ENCODE assay signal across 1 cellular context in genomic region chr5:154840435-154841272, GRCh38.
A peak's percentile ranks its signal among the peaks of the same experiment; 100 is the strongest.
TF ChIP-seq lines count a peak whose summit lies in the region.

No MANE protein-coding gene starts in this region.

TF ChIP-seq in K562, 482 proteins besides CTCF, POLR2A, EP300 and RAD21 (continued from another document and continues in another):
- no peak for TF ChIP-seq TSHZ1 (CRISPR knock-in tag; IDR thresholded peaks at IDR 0.05)
- peak; percentile 85 for TF ChIP-seq SOX6 (IDR thresholded peaks at IDR 0.05)
- TF ChIP-seq HEY1 (CRISPR knock-in tag; IDR thresholded peaks at IDR 0.05; ENCODE audit: borderline replicate concordance), result 0 out of 2 replicates have a peak, but pooled peaks have one; percentile 26
- peak; percentile 86 for TF ChIP-seq MTA2 (IDR thresholded peaks at IDR 0.05; ENCODE audit: low read depth)
- TF ChIP-seq ZBTB9 (CRISPR knock-in tag; IDR thresholded peaks at IDR 0.05), result 0 out of 2 replicates have a peak, but pooled peaks have one; percentile 43
- TF ChIP-seq ZEB2 (IDR thresholded peaks at IDR 0.05), result peak; percentile 62; the same call in 1 of the 2 replicates
- peak; percentile 91 for TF ChIP-seq GATA2 (CRISPR knock-in tag; IDR thresholded peaks at IDR 0.05)
- TF ChIP-seq KHSRP (IDR thresholded peaks at IDR 0.05), result no peak
- TF ChIP-seq, protein P1, sequence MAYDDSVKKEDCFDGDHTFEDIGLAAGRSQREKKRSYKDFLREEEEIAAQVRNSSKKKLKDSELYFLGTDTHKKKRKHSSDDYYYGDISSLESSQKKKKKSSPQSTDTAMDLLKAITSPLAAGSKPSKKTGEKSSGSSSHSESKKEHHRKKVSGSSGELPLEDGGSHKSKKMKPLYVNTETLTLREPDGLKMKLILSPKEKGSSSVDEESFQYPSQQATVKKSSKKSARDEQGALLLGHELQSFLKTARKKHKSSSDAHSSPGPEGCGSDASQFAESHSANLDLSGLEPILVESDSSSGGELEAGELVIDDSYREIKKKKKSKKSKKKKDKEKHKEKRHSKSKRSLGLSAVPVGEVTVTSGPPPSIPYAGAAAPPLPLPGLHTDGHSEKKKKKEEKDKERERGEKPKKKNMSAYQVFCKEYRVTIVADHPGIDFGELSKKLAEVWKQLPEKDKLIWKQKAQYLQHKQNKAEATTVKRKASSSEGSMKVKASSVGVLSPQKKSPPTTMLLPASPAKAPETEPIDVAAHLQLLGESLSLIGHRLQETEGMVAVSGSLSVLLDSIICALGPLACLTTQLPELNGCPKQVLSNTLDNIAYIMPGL (CRISPR knock-in tag; IDR thresholded peaks at IDR 0.05), result no peak
- 0 out of 2 replicates have a peak, but pooled peaks have one; percentile 11 for TF ChIP-seq SPI1 (IDR thresholded peaks at IDR 0.05; ENCODE audit: borderline replicate concordance, low read depth, low read length)
- TF ChIP-seq MAZ (CRISPR knock-in tag; conservative IDR thresholded peaks at IDR 0.05 in 1 of 2, IDR thresholded peaks at IDR 0.05 in 1 of 2), result peak; percentile 50 to 62; a peak in 2 of 4 replicates
- TF ChIP-seq NCOA1 (IDR thresholded peaks at IDR 0.05; ENCODE audit: low read depth), result peak; percentile 66; the same call in 1 of the 2 replicates
- TF ChIP-seq SIX5 (IDR thresholded peaks at IDR 0.05; ENCODE audit: borderline replicate concordance in 1 of 2, insufficient read depth in 1 of 2, low read depth in 1 of 2, low read length in 2 of 2), result no peak
- no peak for TF ChIP-seq NR3C1 (CRISPR knock-in tag; IDR thresholded peaks at IDR 0.05)
- TF ChIP-seq NR2C2 (CRISPR knock-in tag; IDR thresholded peaks at IDR 0.05), result no peak
- TF ChIP-seq NR2C2 (tag; IDR thresholded peaks at IDR 0.05), result 0 out of 2 replicates have a peak, but pooled peaks have one; percentile 30
- no peak for TF ChIP-seq ZNF445 (CRISPR knock-in tag; IDR thresholded peaks at IDR 0.05; ENCODE audit: low read depth)
- peak; percentile 55 for TF ChIP-seq MTA3 (IDR thresholded peaks at IDR 0.05; ENCODE audit: borderline replicate concordance)
- TF ChIP-seq ETV1 (tag; conservative IDR thresholded peaks at IDR 0.05; ENCODE audit: low read depth), result 0 out of 2 replicates have a peak, but pooled peaks have one; percentile 31
- no peak for TF ChIP-seq SRSF1 (IDR thresholded peaks at IDR 0.05; ENCODE audit: low read depth, low read length)
- TF ChIP-seq ELF1 (tag; IDR thresholded peaks at IDR 0.05), result 0 out of 2 replicates have a peak, but pooled peaks have one; percentile 24
- TF ChIP-seq MEIS2 (IDR thresholded peaks at IDR 0.05; ENCODE audit: partially characterized antibody), result peak; percentile 47
- peak; percentile 89 for TF ChIP-seq GATAD2A (IDR thresholded peaks at IDR 0.05)
- TF ChIP-seq ZNF175 (CRISPR knock-in tag; IDR thresholded peaks at IDR 0.05; ENCODE audit: low read depth), result 0 out of 2 replicates have a peak, but pooled peaks have one; percentile 41
- TF ChIP-seq RBM25 (IDR thresholded peaks at IDR 0.05; ENCODE audit: low read depth, low read length, severe bottlenecking), result peak; percentile 47
- TF ChIP-seq DNMT1 (IDR thresholded peaks at IDR 0.05), result no peak
- TF ChIP-seq KDM5B (IDR thresholded peaks at IDR 0.05; ENCODE audit: insufficient replicate concordance, low read depth, low read length), result no peak
- TF ChIP-seq FOXK2 (conservative IDR thresholded peaks at IDR 0.05 in 1 of 2, IDR thresholded peaks at IDR 0.05 in 1 of 2; ENCODE audit: low read depth in 2 of 2), result 0 out of 4 replicates have a peak, but pooled peaks of 1 of the 2 experiments have one; percentile 15
- peak; percentile 91 for TF ChIP-seq PKNOX1 (IDR thresholded peaks at IDR 0.05)
- TF ChIP-seq ZNF589 (CRISPR knock-in tag; IDR thresholded peaks at IDR 0.05; ENCODE audit: low read depth), result peak; percentile 76
- TF ChIP-seq ZNF449 (CRISPR knock-in tag; IDR thresholded peaks at IDR 0.05), result no peak
- TF ChIP-seq, protein P2, sequence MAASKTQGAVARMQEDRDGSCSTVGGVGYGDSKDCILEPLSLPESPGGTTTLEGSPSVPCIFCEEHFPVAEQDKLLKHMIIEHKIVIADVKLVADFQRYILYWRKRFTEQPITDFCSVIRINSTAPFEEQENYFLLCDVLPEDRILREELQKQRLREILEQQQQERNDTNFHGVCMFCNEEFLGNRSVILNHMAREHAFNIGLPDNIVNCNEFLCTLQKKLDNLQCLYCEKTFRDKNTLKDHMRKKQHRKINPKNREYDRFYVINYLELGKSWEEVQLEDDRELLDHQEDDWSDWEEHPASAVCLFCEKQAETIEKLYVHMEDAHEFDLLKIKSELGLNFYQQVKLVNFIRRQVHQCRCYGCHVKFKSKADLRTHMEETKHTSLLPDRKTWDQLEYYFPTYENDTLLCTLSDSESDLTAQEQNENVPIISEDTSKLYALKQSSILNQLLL (CRISPR knock-in tag; IDR thresholded peaks at IDR 0.05; ENCODE audit: borderline replicate concordance), result no peak
- no peak for TF ChIP-seq SIN3A (IDR thresholded peaks at IDR 0.05; ENCODE audit: borderline replicate concordance in 2 of 2, control insufficient read depth in 1 of 2, low read depth in 2 of 2, low read length in 2 of 2)
- TF ChIP-seq JUN (IDR thresholded peaks at IDR 0.05; ENCODE audit: borderline replicate concordance, low read depth, low read length), result no peak
- no peak for TF ChIP-seq JUN (CRISPR knock-in tag; IDR thresholded peaks at IDR 0.05; ENCODE audit: borderline replicate concordance)
- peak; percentile 85 for TF ChIP-seq STAT5A (IDR thresholded peaks at IDR 0.05; ENCODE audit: borderline replicate concordance, low read length)
- TF ChIP-seq, protein P3, sequence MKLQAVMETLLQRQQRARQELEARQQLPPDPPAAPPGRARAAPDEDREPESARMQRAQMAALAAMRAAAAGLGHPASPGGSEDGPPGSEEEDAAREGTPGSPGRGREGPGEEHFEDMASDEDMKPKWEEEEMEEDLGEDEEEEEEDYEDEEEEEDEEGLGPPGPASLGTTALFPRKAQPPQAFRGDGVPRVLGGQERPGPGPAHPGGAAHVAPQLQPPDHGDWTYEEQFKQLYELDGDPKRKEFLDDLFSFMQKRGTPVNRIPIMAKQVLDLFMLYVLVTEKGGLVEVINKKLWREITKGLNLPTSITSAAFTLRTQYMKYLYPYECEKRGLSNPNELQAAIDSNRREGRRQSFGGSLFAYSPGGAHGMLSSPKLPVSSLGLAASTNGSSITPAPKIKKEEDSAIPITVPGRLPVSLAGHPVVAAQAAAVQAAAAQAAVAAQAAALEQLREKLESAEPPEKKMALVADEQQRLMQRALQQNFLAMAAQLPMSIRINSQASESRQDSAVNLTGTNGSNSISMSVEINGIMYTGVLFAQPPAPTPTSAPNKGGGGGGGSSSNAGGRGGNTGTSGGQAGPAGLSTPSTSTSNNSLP (IDR thresholded peaks at IDR 0.05; ENCODE audit: borderline replicate concordance, low read depth, low read length), result peak; percentile 94; the same call in 1 of the 2 replicates
- TF ChIP-seq TRIM24 (IDR thresholded peaks at IDR 0.05), result peak; percentile 74 to 76; a peak in 3 of 4 replicates
- TF ChIP-seq PYGO2 (tag; IDR thresholded peaks at IDR 0.05), result 0 out of 2 replicates have a peak, but pooled peaks have one; percentile 39
- no peak for TF ChIP-seq ZNF740 (CRISPR knock-in tag; IDR thresholded peaks at IDR 0.05)
- TF ChIP-seq ZNF740 (tag; IDR thresholded peaks at IDR 0.05), result no peak
- no peak for TF ChIP-seq ZNF224 (CRISPR knock-in tag; IDR thresholded peaks at IDR 0.05)
- no peak for TF ChIP-seq NCOA4 (IDR thresholded peaks at IDR 0.05; ENCODE audit: partially characterized antibody)
- no peak for TF ChIP-seq SRSF7 (optimal IDR thresholded peaks at IDR 0.05; ENCODE audit: low read depth, low read length)
- TF ChIP-seq ERF (CRISPR knock-in tag; IDR thresholded peaks at IDR 0.05), result peak; percentile 65; the same call in 1 of the 2 replicates
- TF ChIP-seq MEF2A (IDR thresholded peaks at IDR 0.05; ENCODE audit: control insufficient read depth, low read depth, low read length), result 0 out of 2 replicates have a peak, but pooled peaks have one; percentile 5
- peak; percentile 35; the same call in 1 of the 2 replicates for TF ChIP-seq ADNP (tag; IDR thresholded peaks at IDR 0.05)
- TF ChIP-seq CC2D1A (IDR thresholded peaks at IDR 0.05), result peak; percentile 67; the same call in 1 of the 2 replicates
- 0 out of 2 replicates have a peak, but pooled peaks have one; percentile 33 for TF ChIP-seq ZNF197 (CRISPR knock-in tag; IDR thresholded peaks at IDR 0.05; ENCODE audit: low read depth)
- no peak for TF ChIP-seq RBM34 (IDR thresholded peaks at IDR 0.05; ENCODE audit: borderline replicate concordance, insufficient read depth, low read length)
- TF ChIP-seq BRCA1 (IDR thresholded peaks at IDR 0.05), result no peak
- no peak for TF ChIP-seq BRCA1 (CRISPR knock-in tag; IDR thresholded peaks at IDR 0.05)
- TF ChIP-seq GABPB1 (CRISPR knock-in tag; IDR thresholded peaks at IDR 0.05), result 0 out of 2 replicates have a peak, but pooled peaks have one; percentile 23
- 0 out of 2 replicates have a peak, but pooled peaks have one; percentile 20 for TF ChIP-seq THRB (CRISPR knock-in tag; conservative IDR thresholded peaks at IDR 0.05)
- no peak for TF ChIP-seq NFATC3 (IDR thresholded peaks at IDR 0.05)
- TF ChIP-seq MTA1 (IDR thresholded peaks at IDR 0.05; ENCODE audit: borderline replicate concordance), result peak; percentile 64; the same call in 1 of the 2 replicates
- peak; percentile 39; the same call in 1 of the 2 replicates for TF ChIP-seq ZBTB17 (CRISPR knock-in tag; IDR thresholded peaks at IDR 0.05)
